ENCODE assay signal across 8 cellular contexts in the genomic region with DNA sequence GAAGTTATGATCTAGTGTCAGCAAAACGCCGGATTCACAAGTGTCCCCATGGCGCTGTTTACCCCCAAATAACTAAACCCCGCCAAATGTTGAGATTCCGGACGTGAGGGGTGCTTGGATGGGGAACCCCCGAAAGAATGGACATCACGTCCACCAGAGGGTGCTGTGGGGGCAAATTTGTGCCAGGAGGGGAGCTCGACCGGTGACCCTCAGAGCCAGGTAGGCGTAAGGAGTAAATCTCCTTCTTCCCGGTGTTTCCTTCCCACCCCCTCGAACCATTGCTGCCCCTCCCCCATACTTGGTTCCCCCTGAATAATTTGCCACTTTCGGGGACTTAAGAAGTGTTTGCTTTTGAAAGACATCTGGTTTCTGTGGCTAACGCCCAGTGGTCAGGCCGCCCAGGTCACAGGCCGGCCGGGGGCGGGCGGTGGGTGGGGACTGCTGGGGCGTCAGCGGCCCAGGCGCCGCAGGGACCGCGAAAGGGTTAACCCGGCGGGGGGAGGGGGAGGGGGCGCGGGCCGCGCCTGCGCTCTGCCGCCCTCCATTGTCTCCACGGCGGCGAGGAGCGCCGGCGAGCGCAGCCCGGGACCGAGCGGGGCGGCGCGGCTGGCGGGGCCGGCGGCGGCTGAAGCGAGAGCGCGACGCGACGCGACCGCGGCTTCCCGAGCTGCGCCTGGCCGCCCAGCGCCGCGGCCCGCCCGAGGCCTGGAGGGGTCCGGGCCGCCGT. TPM values are rescaled to one million over a fixed set of nuclear protein-coding genes. Genes with fewer than 3 reads are reported as not detected.
A peak's percentile ranks its signal among the peaks of the same experiment; 100 is the strongest.
DNase-seq lines count a peak whose midpoint lies in the region; ATAC-seq, FAIRE-seq and TF ChIP-seq lines count a peak whose summit lies in the region.

TSS of gene ZNRF1 (plus strand) at position 544 of the 727 bp plus-strand sequence. CDS start 648 bp downstream, outside the sequence.

- H3K9ac ChIP-seq in BLaER1 (peak within 1 kb of the TSS; percentile 99), H1 (replicated peaks in 1 of 4; ENCODE audit: extremely low read depth in 1 of 4, low read depth in 3 of 4, low read length in 3 of 4) (peak within 1 kb of the TSS in 3 of 4 experiments; percentile 48 to 94 (median 69); a peak in 5 of 7 replicates), mesenchymal stem cell (ENCODE audit: low read length) (peak within 1 kb of the TSS; percentile 82)

- peak; percentile 54 to 74 for TF ChIP-seq POLR2A in H1 (IDR thresholded peaks at IDR 0.05; ENCODE audit: control extremely low read depth in 1 of 2, low read depth in 2 of 2, low read length in 2 of 2)

- H3K14ac ChIP-seq in H1 (ENCODE audit: insufficient read length) = no peak within 1 kb of the TSS
- peak within 1 kb of the TSS; percentile 16 to 64 for H3K14ac ChIP-seq in mesenchymal stem cell (ENCODE audit: low read length in 2 of 2)

- H3K4me1 ChIP-seq in BLaER1 (peaks cover 34% of the 10 kb centered on the region), H1 (replicated peaks in 1 of 4; ENCODE audit: control insufficient read depth in 3 of 4, insufficient read depth in 4 of 4, low read length in 3 of 4) (peaks cover 2 to 15% (median 12%) of the 10 kb centered on the region in 4 experiments; a peak in 6 of 7 replicates), mesenchymal stem cell (ENCODE audit: control insufficient read depth, insufficient read depth, low read depth, low read length) (peaks cover 21% of the 10 kb centered on the region)

- H4K91ac ChIP-seq in H1 (replicated peaks; ENCODE audit: insufficient read length, low read length) (no peak within 1 kb of the TSS), mesenchymal stem cell (ENCODE audit: low read length) (peak within 1 kb of the TSS; percentile 77)

- TF ChIP-seq CTCF in H1 (IDR thresholded peaks at IDR 0.05; ENCODE audit: control extremely low read depth in 1 of 3, insufficient read depth in 1 of 3, low read depth in 1 of 3, low read length in 3 of 3) = peak; percentile 74 to 87 (median 80)

- H3K36me3 ChIP-seq in BLaER1 = peaks cover 6% of the 10 kb centered on the region
- no peaks in the 10 kb centered on the region for H3K36me3 ChIP-seq in H1 (ENCODE audit: control insufficient read depth in 2 of 4, insufficient read depth in 4 of 4, low read length in 3 of 4)
- peaks cover 0 to 4% of the 10 kb centered on the region in 2 experiments for H3K36me3 ChIP-seq in mesenchymal stem cell (ENCODE audit: control insufficient read depth in 1 of 2, insufficient read depth in 2 of 2, low read depth in 1 of 2, low read length in 2 of 2)

- H2BK20ac ChIP-seq in H1 (ENCODE audit: low read length) = 0 out of 2 replicates have a peak within 1 kb of the TSS, but pooled peaks have one; percentile 67

- peak; percentile 83 for TF ChIP-seq RAD21 in H1 (IDR thresholded peaks at IDR 0.05 in 1 of 2, conservative IDR thresholded peaks at IDR 0.05 in 1 of 2; ENCODE audit: low read depth in 2 of 2, low read length in 2 of 2)

- H3K4me2 ChIP-seq in BLaER1 (peak within 1 kb of the TSS; percentile 97), H1 (ENCODE audit: insufficient read depth in 1 of 2, low read depth in 2 of 2, low read length in 2 of 2) (peak within 1 kb of the TSS; percentile 84), mesenchymal stem cell (ENCODE audit: low read length, poor library complexity, severe bottlenecking) (peak within 1 kb of the TSS; percentile 62)

- H3K79me2 ChIP-seq in H1 (ENCODE audit: control insufficient read depth in 1 of 2, insufficient read depth in 2 of 2, low read length in 2 of 2) = peaks cover 23 to 39% of the 10 kb centered on the region in 2 experiments

- H2BK5ac ChIP-seq in H1 (ENCODE audit: low read depth, low read length) (peak within 1 kb of the TSS; percentile 40; the same call in 1 of the 2 replicates), mesenchymal stem cell (ENCODE audit: low read depth, low read length, poor library complexity, severe bottlenecking) (peak within 1 kb of the TSS; percentile 49)

- DNase-seq in NCI-H82 treated with DMSO at 0.1 percent for 48 hours (lab: John Stamatoyannopoulos, UW; ENCODE audit: unreplicated experiment) = peak; percentile 52
- DNase-seq in H1 (ENCODE audit: low read depth in 1 of 2, low spot score in 2 of 2) = peak; percentile 60 to 94
- peak; percentile 82 for DNase-seq in mesenchymal stem cell
- peak; percentile 64 for DNase-seq in stimulated activated CD8-positive, alpha-beta memory T cell treated with anti-CD3 and anti-CD28 coated beads, Interleukin-15, amount 100 ng/mL, for 1 hour (ENCODE audit: low read depth)

- peak within 1 kb of the TSS; percentile 99 for H3K27ac ChIP-seq in BLaER1
- H3K27ac ChIP-seq in H1 (ENCODE audit: low read depth, low read length) = peak within 1 kb of the TSS; percentile 67; the same call in 1 of the 2 replicates
- H3K27ac ChIP-seq in mesenchymal stem cell (ENCODE audit: low read length, poor library complexity, severe bottlenecking) = no peak within 1 kb of the TSS

- H2BK15ac ChIP-seq in H1 (ENCODE audit: low read length) (peak within 1 kb of the TSS; percentile 49; the same call in 1 of the 2 replicates), mesenchymal stem cell (ENCODE audit: low read depth, poor library complexity, severe bottlenecking) (peak within 1 kb of the TSS; percentile 91)

- peak within 1 kb of the TSS; percentile 57 for H4K5ac ChIP-seq in H1 (ENCODE audit: insufficient read length, low read depth, low read length)

- H3K18ac ChIP-seq in H1 (ENCODE audit: extremely low read depth, low read length) (peak within 1 kb of the TSS; percentile 38; the same call in 1 of the 2 replicates), mesenchymal stem cell (ENCODE audit: low read depth in 1 of 2, low read length in 2 of 2) (peak within 1 kb of the TSS; percentile 86 to 88)

- H4K8ac ChIP-seq in H1 (ENCODE audit: extremely low read depth, insufficient read depth, low read length) (peak within 1 kb of the TSS; percentile 8), mesenchymal stem cell (ENCODE audit: low read length) (peak within 1 kb of the TSS; percentile 62)

- no peaks in the 10 kb centered on the region for H3K27me3 ChIP-seq in BLaER1
- H3K27me3 ChIP-seq in H1 (replicated peaks in 1 of 4; ENCODE audit: control insufficient read depth in 3 of 4, extremely low read depth in 1 of 4, insufficient read depth in 3 of 4, low read length in 3 of 4) = no peaks in the 10 kb centered on the region; a peak in 1 of 7 replicates
- no peaks in the 10 kb centered on the region for H3K27me3 ChIP-seq in mesenchymal stem cell (ENCODE audit: control insufficient read depth in 1 of 2, insufficient read depth in 1 of 2, low read length in 2 of 2)

- H2AK5ac ChIP-seq in H1 (ENCODE audit: low read depth, low read length) (no peak within 1 kb of the TSS), mesenchymal stem cell (ENCODE audit: low read length, severe bottlenecking) (no peak within 1 kb of the TSS)

- no peak within 1 kb of the TSS for H3K4ac ChIP-seq in H1 (replicated peaks; ENCODE audit: insufficient read length, low read depth, low read length)
- H3K4ac ChIP-seq in mesenchymal stem cell (ENCODE audit: low read depth in 1 of 2, low read length in 2 of 2) = peak within 1 kb of the TSS in 1 of 2 experiments; percentile 34

- H3K9me3 ChIP-seq in BLaER1 = no peaks in the 10 kb centered on the region
- H3K9me3 ChIP-seq in H1 (ENCODE audit: insufficient read depth in 2 of 2, low read depth in 1 of 2, low read length in 1 of 2) = no peaks in the 10 kb centered on the region
- no peaks in the 10 kb centered on the region for H3K9me3 ChIP-seq in mesenchymal stem cell (ENCODE audit: control insufficient read depth, low read length)

- H3K4me3 ChIP-seq in BLaER1 (peak within 1 kb of the TSS; percentile 99), H1 (ENCODE audit: extremely low read depth in 1 of 4, insufficient read depth in 2 of 4, low read depth in 3 of 4, low read length in 4 of 4) (peak within 1 kb of the TSS; percentile 56 to 90 (median 70)), mesenchymal stem cell (ENCODE audit: insufficient read depth in 1 of 2, low read depth in 1 of 2, low read length in 2 of 2) (peak within 1 kb of the TSS; percentile 83 to 87)

- H2BK120ac ChIP-seq in H1 (replicated peaks; ENCODE audit: low read depth, low read length) (peak within 1 kb of the TSS; percentile 6), mesenchymal stem cell (ENCODE audit: low read depth, low read length) (peak within 1 kb of the TSS; percentile 50)

- no peak for FAIRE-seq in H1 (lab: Jason Lieb, UNC)

- peaks cover 9% of the 10 kb centered on the region for H3K23me2 ChIP-seq in H1 (ENCODE audit: low read depth, low read length)

- H3K79me1 ChIP-seq in H1 (ENCODE audit: low read depth, low read length) (peaks cover 9% of the 10 kb centered on the region), mesenchymal stem cell (replicated peaks; ENCODE audit: low read length, poor library complexity, severe bottlenecking) (peaks cover 20% of the 10 kb centered on the region)

- peak; percentile 68 for ATAC-seq in GM19035 (IDR thresholded peaks at IDR 0.05; ENCODE audit: unreplicated experiment)
- ATAC-seq in HG03378 (IDR thresholded peaks at IDR 0.05; ENCODE audit: unreplicated experiment) = peak; percentile 57

- POLR2A ChIA-PET in activated CD8-positive, alpha-beta memory T cell treated with anti-CD3 and anti-CD28 coated beads for 36 hours (lab: Charles Lee) = interaction anchor here (1.1 to 2.1 kb wide), 5 partner anchors 14 to 112 kb away, joined by 3 to 16 read pairs (median 8); partner anchors contain the start of gene WDR59
- POLR2A ChIA-PET in H1 (lab: Charles Lee; ENCODE audit: partially characterized antibody) = interaction anchor here (0.5 to 7.8 kb wide), 11 partner anchors 9 to 123 kb away, joined by 3 to 62 read pairs (median 4); partner anchors contain the start of gene WDR59

- H3K23ac ChIP-seq in H1 (ENCODE audit: insufficient read length) (no peak within 1 kb of the TSS), mesenchymal stem cell (ENCODE audit: low read length in 2 of 2) (peak within 1 kb of the TSS in 1 of 2 experiments; percentile 46)

- no peak within 1 kb of the TSS for H3K56ac ChIP-seq in H1 (replicated peaks; ENCODE audit: insufficient read length, low read depth, low read length)

- peak within 1 kb of the TSS; percentile 93 for H2BK12ac ChIP-seq in H1 (ENCODE audit: low read depth, low read length)
- H2BK12ac ChIP-seq in mesenchymal stem cell (ENCODE audit: low read length in 2 of 2) = peak within 1 kb of the TSS in 1 of 2 experiments; percentile 25

- H4K20me1 ChIP-seq in BLaER1 = peaks cover 43% of the 10 kb centered on the region
- H4K20me1 ChIP-seq in H1 (replicated peaks in 1 of 2; ENCODE audit: control insufficient read depth in 1 of 2, insufficient read depth in 2 of 2, low read length in 2 of 2) = peaks cover 20 to 23% of the 10 kb centered on the region in 2 experiments

- WGBS in H1 (ENCODE audit: extremely low coverage in 1 of 2, insufficient coverage in 1 of 2, insufficient read length in 1 of 2, insufficient replicate concordance in 2 of 2, low coverage in 1 of 2, low lambda C conversion rate in 2 of 2, missing lambda C conversion rate in 1 of 2), 2 experiments = 10% methylated on average over 27 of the region's 71 CpGs; no CpG with 5 or more reads in 1 of the 2 experiments
- WGBS in mesenchymal stem cell = 4% methylated on average over 17 of the region's 71 CpGs

- no peak for TF ChIP-seq EP300 in H1 (IDR thresholded peaks at IDR 0.05; ENCODE audit: borderline replicate concordance in 1 of 2, low read depth in 2 of 2, low read length in 2 of 2)

- CTCF ChIA-PET in activated CD8-positive, alpha-beta memory T cell treated with anti-CD3 and anti-CD28 coated beads for 36 hours (lab: Charles Lee) = interaction anchor here (0.6 to 9.2 kb wide), 13 partner anchors 9 to 446 kb away, joined by 3 to 107 read pairs (median 4); partner anchors contain the start of gene WDR59
- CTCF ChIA-PET in H1 (lab: Charles Lee; ENCODE audit: partially characterized antibody) = interaction anchor here (0.6 to 9.3 kb wide), 21 partner anchors 10 to 1940 kb away, joined by 3 to 171 read pairs (median 5); partner anchors contain the start of genes LDHD and WDR59

- H2AFZ ChIP-seq in H1 (ENCODE audit: low read length) (peak within 1 kb of the TSS; percentile 23), mesenchymal stem cell (ENCODE audit: low read depth, low read length) (peak within 1 kb of the TSS; percentile 18)

RNA-seq across cellular contexts. Expression of gene ZNRF1, which starts in this region (rescaled TPM):
- total RNA-seq in activated CD8-positive, alpha-beta memory T cell treated with anti-CD3 and anti-CD28 coated beads for 36 hours = 10 to 100 TPM; 13.0 to 13.2 TPM
- total RNA-seq in H1 (2021; fragmentation: NEBNext Ultra II Directional; extraction: Animal tissue kit (Norgen Biotek cat#: 25700)) = 48.0 and 52.9 TPM in 2 replicates
- polyA plus RNA-seq in H1 (2011; rRNA removed) = 33.5 and 42.5 TPM in 2 replicates
- polyA plus RNA-seq in H1 (2011; cell fraction: cytosol; rRNA removed) = 30.2 TPM
- polyA plus RNA-seq in H1 (2011; cell fraction: nucleus; rRNA removed) = 55.1 TPM
- polyA plus RNA-seq in H1 (2012, experiment 1 of 2) = 30.6 to 46.2 TPM (median 40.5 TPM) in 4 replicates
- 23.2 TPM for polyA plus RNA-seq in H1 (2012, experiment 2 of 2)
- polyA plus RNA-seq in H1 (2013, experiment 1 of 2) = 48.2 TPM
- polyA plus RNA-seq in H1 (2013, experiment 2 of 2) = 43.2 TPM
- polyA minus RNA-seq in H1 (2011; rRNA and poly(A)+ RNA removed) = 21.6 and 37.6 TPM in 2 replicates
- 30.3 TPM for polyA minus RNA-seq in H1 (2011; cell fraction: cytosol; rRNA and poly(A)+ RNA removed)
- polyA minus RNA-seq in H1 (2011; cell fraction: nucleus; rRNA and poly(A)+ RNA removed) = 43.5 TPM
- 29.7 TPM for polyA plus RNA-seq in mesenchymal stem cell (2013, experiment 1 of 2)
- 27.6 TPM for polyA plus RNA-seq in mesenchymal stem cell (2013, experiment 2 of 2)
